Comparison of ENCODE assay signal across 20 cellular contexts in genomic region chr3:89889386-89889785, GRCh38.
A peak's percentile ranks its signal among the peaks of the same experiment; 100 is the strongest.
DNase-seq lines count a peak whose midpoint lies in the region; TF ChIP-seq lines count a peak whose summit lies in the region.
"Had no signal": no experiment of that assay in that cellular context is flagged by ENCODE, and none has a peak within 500 bp of the region (broad histone marks: within the 10 kb centered on the region; RNA-seq: fewer than 3 reads in every experiment).

No MANE protein-coding gene starts in this region.

- H3K9me3 ChIP-seq in OCI-LY3 (ENCODE audit: insufficient read depth, low read length) (no peaks in the 10 kb centered on the region), neural progenitor cell (ENCODE audit: low read depth) (no peaks in the 10 kb centered on the region)
- H3K9me3 ChIP-seq: SJSA1 had no signal

- H3K27ac ChIP-seq in OCI-LY3 (ENCODE audit: low read length), result no peak overlapping the region
- no peak overlapping the region for H3K27ac ChIP-seq in neural progenitor cell
- H3K27ac ChIP-seq: SJSA1 had no signal

- DNase-seq in NCI-H146 (lab: John Stamatoyannopoulos, UW) (peak; percentile 43), NCI-H146 treated with DMSO at 0.1 percent for 48 hours (lab: John Stamatoyannopoulos, UW; ENCODE audit: unreplicated experiment) (no peak), iPS DF 4.7 (ENCODE audit: extremely low read depth, low spot score) (peak; percentile 33), neural progenitor cell (ENCODE audit: low spot score) (peak; percentile 15), MV-4-11 (lab: John Stamatoyannopoulos, UW) (no peak), cerebellar cortex (ENCODE audit: low spot score) (no peak)
- DNase-seq in activated naive CD4-positive, alpha-beta T cell treated with anti-CD3 and anti-CD28 coated beads, Interleukin-2, amount 50 U/mL, for 16 hours, result no peak
- DNase-seq: 8988T; C1 segment of cervical spinal cord; CD8-positive, alpha-beta T cell; DMS53; GF-D8; MM.1S; NCI-H1092 treated with DMSO at 0.1 percent for 48 hours; NCI-H1436 treated with DMSO at 0.1 percent for 48 hours; NCI-H2029 treated with DMSO at 0.1 percent for 48 hours; NCI-H226; NCI-H524 had no signal

- H3K9me3 Mint-ChIP-seq in neural progenitor cell, result peaks cover 8% of the 10 kb centered on the region

- H3K4me2 ChIP-seq in OCI-LY3 (ENCODE audit: low read length) (no peak overlapping the region), neural progenitor cell (no peak overlapping the region)

- H3K9ac ChIP-seq in OCI-LY3 (ENCODE audit: low read length) (no peak overlapping the region), neural progenitor cell (no peak overlapping the region)

- H3K79me2 ChIP-seq in OCI-LY3 (ENCODE audit: low read length) (no peaks in the 10 kb centered on the region), neural progenitor cell (ENCODE audit: low read depth) (no peaks in the 10 kb centered on the region)

- H3K36me3 ChIP-seq in OCI-LY3 (replicated peaks; ENCODE audit: low read depth, low read length), result no peaks in the 10 kb centered on the region
- no peaks in the 10 kb centered on the region for H3K36me3 ChIP-seq in neural progenitor cell
- H3K36me3 ChIP-seq: SJSA1 had no signal

- no peaks in the 10 kb centered on the region for H3K4me1 Mint-ChIP-seq in neural progenitor cell

- H2AFZ ChIP-seq in OCI-LY3 (ENCODE audit: low read depth, low read length) (0 out of 2 replicates have a peak overlapping the region, but pooled peaks have one; percentile 2), neural progenitor cell (replicated peaks) (no peak overlapping the region)

- no peak overlapping the region for H3K27ac Mint-ChIP-seq in neural progenitor cell
- H3K27ac Mint-ChIP-seq: CD8-positive, alpha-beta T cell had no signal

- no peaks in the 10 kb centered on the region for H3K4me1 ChIP-seq in OCI-LY3 (ENCODE audit: low read length)
- peaks cover 4% of the 10 kb centered on the region for H3K4me1 ChIP-seq in neural progenitor cell
- H3K4me1 ChIP-seq: SJSA1 had no signal

- H3F3A ChIP-seq in neural progenitor cell (ENCODE audit: low read depth), result no peaks in the 10 kb centered on the region

- H4K20me1 ChIP-seq in OCI-LY3 (ENCODE audit: insufficient read depth, low read length) (no peaks in the 10 kb centered on the region), neural progenitor cell (ENCODE audit: low read depth) (no peaks in the 10 kb centered on the region)

- TF ChIP-seq CTCF in OCI-LY3 (IDR thresholded peaks at IDR 0.05; ENCODE audit: low read depth, low read length) (no peak), neural progenitor cell (IDR thresholded peaks at IDR 0.05) (no peak)

- no peaks in the 10 kb centered on the region for H3K27me3 Mint-ChIP-seq in neural progenitor cell (ENCODE audit: insufficient read depth, low read depth)

- no peaks in the 10 kb centered on the region for H3K36me3 Mint-ChIP-seq in neural progenitor cell
- H3K36me3 Mint-ChIP-seq: CD8-positive, alpha-beta T cell had no signal

- no peak overlapping the region for H3K4me3 Mint-ChIP-seq in neural progenitor cell
- H3K4me3 Mint-ChIP-seq: CD8-positive, alpha-beta T cell had no signal

- H3K4me3 ChIP-seq in OCI-LY3 (ENCODE audit: low read length), result no peak overlapping the region
- H3K4me3 ChIP-seq in neural progenitor cell, result no peak overlapping the region
- H3K4me3 ChIP-seq: SJSA1 had no signal

- H3K27me3 ChIP-seq in OCI-LY3 (ENCODE audit: low read depth, low read length), result no peaks in the 10 kb centered on the region
- H3K27me3 ChIP-seq in neural progenitor cell, result no peaks in the 10 kb centered on the region
- H3K27me3 ChIP-seq: SJSA1 had no signal

Comparison
In these comparisons a context has a peak if more than half of its experiments do, and no peak if none do; other contexts are left out.
1. DNase-seq: peak in NCI-H146 (single experiment), iPS DF 4.7 (single experiment) and neural progenitor cell (single experiment); none in NCI-H146 treated with DMSO at 0.1 percent for 48 hours (single experiment), MV-4-11 (single experiment), cerebellar cortex (single experiment) and activated naive CD4-positive, alpha-beta T cell treated with anti-CD3 and anti-CD28 coated beads, Interleukin-2, amount 50 U/mL, for 16 hours (single experiment).